Comparison of ENCODE assay signal across 19 cellular contexts in the genomic region with DNA sequence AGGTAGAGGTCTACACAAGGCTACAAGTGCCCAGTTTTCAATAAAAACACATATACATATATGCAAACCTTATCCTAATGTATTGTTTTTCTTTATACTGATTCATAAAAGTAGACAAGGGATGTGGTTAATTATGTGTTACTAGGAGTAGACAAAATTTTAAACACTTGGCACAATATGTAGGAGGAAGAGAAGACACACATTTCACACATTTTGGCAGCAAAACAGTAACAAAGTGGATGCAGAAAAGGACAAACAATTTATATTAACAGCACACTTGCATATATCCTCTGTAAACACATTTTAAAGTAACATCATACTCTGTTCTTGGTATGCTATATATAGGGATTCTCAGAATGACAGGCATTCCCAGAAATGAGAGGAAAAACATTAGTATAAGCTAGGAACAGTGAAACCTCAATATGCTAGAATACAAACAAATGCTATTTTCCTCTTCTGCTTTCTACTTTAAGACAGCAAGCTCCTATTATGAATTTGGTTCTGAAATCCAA.
DNase-seq lines count a peak whose midpoint lies in the region; ATAC-seq and TF ChIP-seq lines count a peak whose summit lies in the region.
"Had no signal": no experiment of that assay in that cellular context is flagged by ENCODE, and none has a peak within 500 bp of the region (broad histone marks: within the 10 kb centered on the region; RNA-seq: fewer than 3 reads in every experiment).

No MANE protein-coding gene starts in this region.

- TF ChIP-seq CTCF in WERI-Rb-1 (IDR thresholded peaks at IDR 0.05; ENCODE audit: low read depth, low read length) (no peak), progenitor cell of endocrine pancreas (IDR thresholded peaks at IDR 0.05; ENCODE audit: unreplicated experiment) (no peak), psoas muscle (IDR thresholded peaks at IDR 0.05) (no peak)

- intact Hi-C loops in dendritic cell treated with granulocyte-macrophage colony-stimulating factor and Interleukin-4, amounts not matched to agents 40 ng/mL and 50 ng/mL, for 4 days (cut with micrococcal nuclease) = no loop called here
- intact Hi-C loops in psoas muscle (cut with DNase I) = no loop called here

- no peaks in the 10 kb centered on the region for H3K27me3 Mint-ChIP-seq in activated T-cell treated with anti-CD3 and anti-CD28 coated beads, Interleukin-2, amount 50 U/mL, for 72 hours (ENCODE audit: low read depth)
- H3K27me3 Mint-ChIP-seq in dendritic cell treated with granulocyte-macrophage colony-stimulating factor and Interleukin-4, amounts not matched to agents 40 ng/mL and 50 ng/mL, for 4 days = no peaks in the 10 kb centered on the region
- no peaks in the 10 kb centered on the region for H3K27me3 Mint-ChIP-seq in progenitor cell of endocrine pancreas

- peak overlapping the region; percentile 75 for H3K27ac Mint-ChIP-seq in activated T-cell treated with anti-CD3 and anti-CD28 coated beads, Interleukin-2, amount 50 U/mL, for 72 hours
- H3K27ac Mint-ChIP-seq in dendritic cell treated with granulocyte-macrophage colony-stimulating factor and Interleukin-4, amounts not matched to agents 40 ng/mL and 50 ng/mL, for 4 days = peak overlapping the region; percentile 67
- peak overlapping the region; percentile 91 for H3K27ac Mint-ChIP-seq in progenitor cell of endocrine pancreas

- H3K9me3 ChIP-seq in WERI-Rb-1 (ENCODE audit: severe bottlenecking) (no peaks in the 10 kb centered on the region), psoas muscle (no peaks in the 10 kb centered on the region), SJCRH30 (replicated peaks) (no peaks in the 10 kb centered on the region)
- H3K9me3 ChIP-seq: gastroesophageal sphincter, transverse colon had no signal

- peaks cover 53% of the 10 kb centered on the region for H3K4me1 Mint-ChIP-seq in activated T-cell treated with anti-CD3 and anti-CD28 coated beads, Interleukin-2, amount 50 U/mL, for 72 hours (ENCODE audit: low read depth)
- H3K4me1 Mint-ChIP-seq in dendritic cell treated with granulocyte-macrophage colony-stimulating factor and Interleukin-4, amounts not matched to agents 40 ng/mL and 50 ng/mL, for 4 days (ENCODE audit: low read depth) = peaks cover 10% of the 10 kb centered on the region
- H3K4me1 Mint-ChIP-seq in progenitor cell of endocrine pancreas (ENCODE audit: low read depth) = peaks cover 41% of the 10 kb centered on the region

- ATAC-seq in activated T-cell treated with anti-CD3 and anti-CD28 coated beads, Interleukin-2, amount 50 U/mL, for 72 hours (replicated peaks in 1 of 2) = peak in 1 of 2 donors; percentile 58
- ATAC-seq in psoas muscle = no peak
- ATAC-seq: gastroesophageal sphincter had no signal

- no peaks in the 10 kb centered on the region for H3K4me1 ChIP-seq in psoas muscle
- H3K4me1 ChIP-seq in SJCRH30 = peaks cover 4% of the 10 kb centered on the region

- H3K36me3 Mint-ChIP-seq in activated T-cell treated with anti-CD3 and anti-CD28 coated beads, Interleukin-2, amount 50 U/mL, for 72 hours (ENCODE audit: insufficient read depth in 2 of 2) = peaks cover 3 to 7% of the 10 kb centered on the region in 2 donors
- peaks cover 20% of the 10 kb centered on the region for H3K36me3 Mint-ChIP-seq in dendritic cell treated with granulocyte-macrophage colony-stimulating factor and Interleukin-4, amounts not matched to agents 40 ng/mL and 50 ng/mL, for 4 days (ENCODE audit: low read depth)
- H3K36me3 Mint-ChIP-seq in progenitor cell of endocrine pancreas (ENCODE audit: insufficient read depth) = peaks cover 11% of the 10 kb centered on the region

- peak overlapping the region; percentile 41 to 58 for H3K4me3 Mint-ChIP-seq in activated T-cell treated with anti-CD3 and anti-CD28 coated beads, Interleukin-2, amount 50 U/mL, for 72 hours
- no peak overlapping the region for H3K4me3 Mint-ChIP-seq in dendritic cell treated with granulocyte-macrophage colony-stimulating factor and Interleukin-4, amounts not matched to agents 40 ng/mL and 50 ng/mL, for 4 days
- no peak overlapping the region for H3K4me3 Mint-ChIP-seq in progenitor cell of endocrine pancreas (ENCODE audit: low read depth)
- H3K4me3 Mint-ChIP-seq: activated T-cell treated with anti-CD3 and anti-CD28 coated beads, Interleukin-2, amount 50 U/mL, for 4 hours had no signal

- no peak overlapping the region for H3K4me3 ChIP-seq in WERI-Rb-1 (ENCODE audit: low read depth, low read length)
- no peak overlapping the region for H3K4me3 ChIP-seq in psoas muscle
- no peak overlapping the region for H3K4me3 ChIP-seq in SJCRH30
- H3K4me3 ChIP-seq: gastroesophageal sphincter, transverse colon had no signal

- DNase-seq in activated T-cell treated with anti-CD3 and anti-CD28 coated beads, Interleukin-2, amount 50 U/mL, for 72 hours = no peak
- no peak for DNase-seq in activated T-cell treated with anti-CD3 and anti-CD28 coated beads, Interleukin-2, amount 50 U/mL, for 48 hours
- no peak for DNase-seq in WERI-Rb-1
- DNase-seq in progenitor cell of endocrine pancreas (ENCODE audit: low spot score, unreplicated experiment) = no peak
- no peak for DNase-seq in psoas muscle
- no peak for DNase-seq in NCI-H1694 (lab: John Stamatoyannopoulos, UW)
- DNase-seq in SJCRH30 = no peak
- DNase-seq: activated CD4-positive, alpha-beta T cell treated with anti-CD3 and anti-CD28 coated beads, Interleukin-2, amount 50 U/mL, for 1 hour; activated T-cell treated with anti-CD3 and anti-CD28 coated beads, Interleukin-2, amount 50 U/mL, for 4 hours; amygdala; GDM1; NCI-H2107; stimulated activated CD4-positive, alpha-beta T cell treated with anti-CD3 and anti-CD28 coated beads, Interleukin-2, amount 100 ng/mL, for 24 hours; stimulated activated naive CD4-positive, alpha-beta T cell treated with Interleukin-2 at 50 U/mL for 16 hours; transverse colon had no signal

- H3K36me3 ChIP-seq in WERI-Rb-1 (peaks cover 24% of the 10 kb centered on the region), psoas muscle (ENCODE audit: insufficient read depth in 1 of 2, low read depth in 1 of 2) (no peaks in the 10 kb centered on the region), SJCRH30 (no peaks in the 10 kb centered on the region)
- H3K36me3 ChIP-seq: transverse colon had no signal

- peak overlapping the region; percentile 8 for H3K27ac ChIP-seq in WERI-Rb-1
- H3K27ac ChIP-seq in psoas muscle = no peak overlapping the region
- H3K27ac ChIP-seq in SJCRH30 = no peak overlapping the region
- H3K27ac ChIP-seq: C4-2B, gastroesophageal sphincter, RWPE1 had no signal

- no peaks in the 10 kb centered on the region for H3K9me3 Mint-ChIP-seq in activated T-cell treated with anti-CD3 and anti-CD28 coated beads, Interleukin-2, amount 50 U/mL, for 72 hours
- H3K9me3 Mint-ChIP-seq in dendritic cell treated with granulocyte-macrophage colony-stimulating factor and Interleukin-4, amounts not matched to agents 40 ng/mL and 50 ng/mL, for 4 days = no peaks in the 10 kb centered on the region
- H3K9me3 Mint-ChIP-seq in progenitor cell of endocrine pancreas (ENCODE audit: low read depth) = no peaks in the 10 kb centered on the region
- H3K9me3 Mint-ChIP-seq: activated T-cell treated with anti-CD3 and anti-CD28 coated beads, Interleukin-2, amount 50 U/mL, for 4 hours had no signal

- H3K27me3 ChIP-seq in WERI-Rb-1 (ENCODE audit: insufficient read depth, low read depth, severe bottlenecking) = no peaks in the 10 kb centered on the region
- no peaks in the 10 kb centered on the region for H3K27me3 ChIP-seq in psoas muscle (ENCODE audit: insufficient read depth in 3 of 3, low read length in 2 of 3)
- H3K27me3 ChIP-seq in SJCRH30 = no peaks in the 10 kb centered on the region
- H3K27me3 ChIP-seq: gastroesophageal sphincter, transverse colon had no signal

Comparison
In these comparisons a context has a peak if more than half of its experiments do, and no peak if none do; other contexts are left out.
1. H3K4me3 Mint-ChIP-seq: peak in activated T-cell treated with anti-CD3 and anti-CD28 coated beads, Interleukin-2, amount 50 U/mL, for 72 hours (2 of 2); none in dendritic cell treated with granulocyte-macrophage colony-stimulating factor and Interleukin-4, amounts not matched to agents 40 ng/mL and 50 ng/mL, for 4 days (single experiment) and progenitor cell of endocrine pancreas (single experiment).
2. Peak in every context shown above with its lines, with median percentiles within 50 percentile points of each other: H3K27ac Mint-ChIP-seq.